11 cellular contexts compared by ENCODE assay signal in genomic region chr19:7833225-7834156, GRCh38. TPM values are rescaled to one million over a fixed set of nuclear protein-coding genes. Genes with fewer than 3 reads are reported as not detected.
A peak's percentile ranks its signal among the peaks of the same experiment; 100 is the strongest.
DNase-seq lines count a peak whose midpoint lies in the region; ATAC-seq and TF ChIP-seq lines count a peak whose summit lies in the region.
"Had no signal": no experiment of that assay in that cellular context is flagged by ENCODE, and none has a peak within 500 bp of the region (broad histone marks: within the 10 kb centered on the region; RNA-seq: fewer than 3 reads in every experiment).

No MANE protein-coding gene starts in this region.

- H3K27ac ChIP-seq in epithelial cell of prostate, result peak overlapping the region; percentile 95
- no peak overlapping the region for H3K27ac ChIP-seq in aorta (ENCODE audit: low read depth in 1 of 2, low read length in 2 of 2)

- no peaks in the 10 kb centered on the region for H3K9me3 Mint-ChIP-seq in neural crest cell

- intact Hi-C loops in aorta (cut with DNase I), result no loop called here

- no peaks in the 10 kb centered on the region for H3K27me3 ChIP-seq in aorta (ENCODE audit: control insufficient read depth in 1 of 2, insufficient read depth in 2 of 2, low read length in 1 of 2)

- H3K36me3 ChIP-seq in aorta (ENCODE audit: control insufficient read depth in 1 of 2, insufficient read depth in 2 of 2, low read length in 1 of 2), result no peaks in the 10 kb centered on the region

- H3K27me3 Mint-ChIP-seq in neural crest cell (ENCODE audit: low read depth), result peaks cover 12% of the 10 kb centered on the region

- TF ChIP-seq CTCF in neural crest cell (conservative IDR thresholded peaks at IDR 0.05), result no peak

- peak overlapping the region; percentile 88 for H3K4me3 Mint-ChIP-seq in neural crest cell

- H3K4me1 ChIP-seq in aorta (ENCODE audit: control insufficient read depth in 1 of 2, insufficient read depth in 2 of 2, low read length in 2 of 2), result no peaks in the 10 kb centered on the region
- H3K4me1 ChIP-seq: Caco-2 had no signal

- H3K9me3 ChIP-seq in aorta (ENCODE audit: control insufficient read depth, low read length), result no peaks in the 10 kb centered on the region
- H3K9me3 ChIP-seq: Caco-2 had no signal

- DNase-seq in D341Med (ENCODE audit: low spot score), result peak; percentile 69
- DNase-seq in NCI-H226, result peak; percentile 16
- DNase-seq in epithelial cell of prostate (ENCODE audit: low read depth, low spot score), result peak; percentile 84
- DNase-seq in neural crest cell (ENCODE audit: low read depth, low spot score), result no peak
- no peak for DNase-seq in RPMI8226
- DNase-seq in aorta, result no peak
- no peak for DNase-seq in HuH-7.5 (ENCODE audit: low spot score)
- DNase-seq: Caco-2; stimulated activated CD8-positive, alpha-beta memory T cell treated with anti-CD3 and anti-CD28 coated beads, Interleukin-4, amount 100 ng/mL, for 48 hours had no signal

- H3K4me1 Mint-ChIP-seq in neural crest cell, result peaks cover 20% of the 10 kb centered on the region

- ATAC-seq in aorta (ENCODE audit: low FRiP score) (no peak), GM18907 (IDR thresholded peaks at IDR 0.05; ENCODE audit: unreplicated experiment) (no peak)

- H3K36me3 Mint-ChIP-seq in neural crest cell (ENCODE audit: low read depth), result no peaks in the 10 kb centered on the region

- H3K27ac Mint-ChIP-seq in neural crest cell (ENCODE audit: unreplicated experiment), result no peak overlapping the region

- 82 to 83% methylated on average over 26 of the region's 26 CpGs for WGBS in aorta, 2 donors

- H3K4me3 ChIP-seq in aorta (ENCODE audit: low read length in 2 of 2), result no peak overlapping the region

RNA-seq across cellular contexts. Expression of gene EVI5L, which starts 3.5 kb away (rescaled TPM):
- total RNA-seq in neural crest cell (17.8 and 19.5 TPM in 2 replicates), aorta (10 to 100 TPM; 13.0 to 13.4 TPM)
- 10 to 100 TPM in 1 of 2 donors, 1 to 10 TPM in 1; 4.3 to 11.9 TPM for polyA plus RNA-seq in aorta

RNA-seq across cellular contexts. Expression of gene PRR36, which starts 40.7 kb away (rescaled TPM):
- total RNA-seq in neural crest cell (20.9 and 21.8 TPM in 2 replicates), aorta (under 1 TPM in 1 of 2 donors, not detected in 1; 0.09 TPM)
- polyA plus RNA-seq in aorta, result under 1 TPM in 1 of 2 donors, not detected in 1; 0.13 TPM
- total RNA-seq: endothelial cell of umbilical vein had no signal
- polyA plus RNA-seq: endothelial cell of umbilical vein had no signal

RNA-seq across cellular contexts. Expression of gene LRRC8E, which starts 54.8 kb away (rescaled TPM):
- total RNA-seq in neural crest cell (0.51 and 1.0 TPM in 2 replicates), aorta (under 1 TPM in 1 of 2 donors, not detected in 1; 0.60 TPM)
- polyA plus RNA-seq in aorta, result not detected

Comparison
In these comparisons a context has a peak if more than half of its experiments do, and no peak if none do; other contexts are left out.
1. DNase-seq: peak in D341Med (single experiment), NCI-H226 (single experiment) and epithelial cell of prostate (single experiment); none in neural crest cell (single experiment), RPMI8226 (single experiment), aorta (0 of 2) and HuH-7.5 (single experiment).
2. RNA of gene PRR36, which starts 40.7 kb away (total RNA-seq): 20.9 to 21.8 TPM in neural crest cell; 0.09 TPM in aorta; every median in the first group is over 10 times any median in the second.